ENCODE assay signal across 1 cellular context in genomic region chr3:25468866-25469319, GRCh38.
TF ChIP-seq lines count a peak whose summit lies in the region.

No MANE protein-coding gene starts in this region.

TF ChIP-seq in K562, 482 proteins besides CTCF, POLR2A, EP300 and RAD21 (continued from another document):
- TF ChIP-seq, protein P1, sequence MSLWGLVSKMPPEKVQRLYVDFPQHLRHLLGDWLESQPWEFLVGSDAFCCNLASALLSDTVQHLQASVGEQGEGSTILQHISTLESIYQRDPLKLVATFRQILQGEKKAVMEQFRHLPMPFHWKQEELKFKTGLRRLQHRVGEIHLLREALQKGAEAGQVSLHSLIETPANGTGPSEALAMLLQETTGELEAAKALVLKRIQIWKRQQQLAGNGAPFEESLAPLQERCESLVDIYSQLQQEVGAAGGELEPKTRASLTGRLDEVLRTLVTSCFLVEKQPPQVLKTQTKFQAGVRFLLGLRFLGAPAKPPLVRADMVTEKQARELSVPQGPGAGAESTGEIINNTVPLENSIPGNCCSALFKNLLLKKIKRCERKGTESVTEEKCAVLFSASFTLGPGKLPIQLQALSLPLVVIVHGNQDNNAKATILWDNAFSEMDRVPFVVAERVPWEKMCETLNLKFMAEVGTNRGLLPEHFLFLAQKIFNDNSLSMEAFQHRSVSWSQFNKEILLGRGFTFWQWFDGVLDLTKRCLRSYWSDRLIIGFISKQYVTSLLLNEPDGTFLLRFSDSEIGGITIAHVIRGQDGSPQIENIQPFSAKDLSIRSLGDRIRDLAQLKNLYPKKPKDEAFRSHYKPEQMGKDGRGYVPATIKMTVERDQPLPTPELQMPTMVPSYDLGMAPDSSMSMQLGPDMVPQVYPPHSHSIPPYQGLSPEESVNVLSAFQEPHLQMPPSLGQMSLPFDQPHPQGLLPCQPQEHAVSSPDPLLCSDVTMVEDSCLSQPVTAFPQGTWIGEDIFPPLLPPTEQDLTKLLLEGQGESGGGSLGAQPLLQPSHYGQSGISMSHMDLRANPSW (CRISPR knock-in tag; IDR thresholded peaks at IDR 0.05), result no peak
